Comparison of ENCODE assay signal across 8 cellular contexts in the genomic region with DNA sequence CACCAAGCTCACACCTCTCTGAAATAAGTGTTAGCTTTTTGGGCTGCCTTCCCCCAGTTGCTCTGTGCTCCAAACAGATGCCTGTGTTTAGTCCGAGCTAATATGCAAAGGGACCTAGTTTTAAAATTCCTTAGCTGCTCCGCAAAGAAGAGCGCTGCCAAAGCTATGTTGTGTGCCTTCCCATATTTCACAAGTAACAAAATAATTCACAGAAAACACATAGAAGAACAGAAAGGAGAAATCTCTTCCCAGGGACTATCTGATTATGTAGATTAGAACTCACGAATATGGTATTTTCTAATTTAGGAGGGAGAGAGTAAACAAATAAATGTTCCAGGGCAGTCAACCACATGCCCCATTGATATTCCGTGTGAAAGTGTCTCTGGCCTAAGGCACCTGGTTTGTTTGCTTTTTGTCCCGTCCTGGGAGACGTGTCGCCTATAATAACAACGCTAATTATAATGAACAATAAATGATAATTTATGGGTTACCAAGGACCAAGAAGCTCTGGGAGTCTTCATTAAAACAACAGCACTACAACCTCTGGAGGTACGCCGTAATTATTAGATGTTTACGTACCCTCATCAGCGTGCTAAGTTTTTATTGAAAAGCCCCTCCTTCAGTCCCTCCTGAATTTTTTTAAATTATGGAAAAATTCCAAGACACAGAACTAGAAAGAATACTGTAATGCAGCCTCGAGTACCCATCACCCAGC. TPM values are rescaled to one million over a fixed set of nuclear protein-coding genes. Genes with fewer than 3 reads are reported as not detected.
DNase-seq lines count a peak whose midpoint lies in the region; ATAC-seq and TF ChIP-seq lines count a peak whose summit lies in the region.

No MANE protein-coding gene starts in this region.

- H3K4me2 ChIP-seq in HCT116 (ENCODE audit: low read length), result peak overlapping the region; percentile 84
- peak overlapping the region; percentile 97 for H3K4me2 ChIP-seq in PC-9

- H4K20me1 ChIP-seq in HCT116 (ENCODE audit: insufficient read depth), result no peaks in the 10 kb centered on the region
- no peaks in the 10 kb centered on the region for H4K20me1 ChIP-seq in PC-9 (ENCODE audit: insufficient read depth)

- TF ChIP-seq POLR2A in HCT116 (IDR thresholded peaks at IDR 0.05; ENCODE audit: borderline replicate concordance, extremely low read depth, insufficient read depth, insufficient read length) (no peak), gastrocnemius medialis (IDR thresholded peaks at IDR 0.05) (no peak)

- H3K4me1 ChIP-seq in HCT116 (ENCODE audit: control insufficient read depth in 1 of 2, insufficient read depth in 2 of 2, low read length in 2 of 2) (peaks cover 11 to 16% of the 10 kb centered on the region in 2 experiments; a peak in 3 of 4 replicates), PC-9 (replicated peaks; ENCODE audit: insufficient read depth) (peaks cover 50% of the 10 kb centered on the region), gastrocnemius medialis (peaks cover 0 to 19% of the 10 kb centered on the region in 2 donors)

- no peak for TF ChIP-seq CTCF in HCT116 (IDR thresholded peaks at IDR 0.05 in 2 of 3, conservative IDR thresholded peaks at IDR 0.05 in 1 of 3; ENCODE audit: borderline replicate concordance in 1 of 3, insufficient read depth in 1 of 3, low read depth in 2 of 3, low read length in 2 of 3)
- no peak for TF ChIP-seq CTCF in PC-9 (conservative IDR thresholded peaks at IDR 0.05)
- TF ChIP-seq CTCF in fibroblast of pulmonary artery (IDR thresholded peaks at IDR 0.05; ENCODE audit: low read length, missing control alignments), result no peak
- TF ChIP-seq CTCF in gastrocnemius medialis (IDR thresholded peaks at IDR 0.05 in 4 of 5, conservative IDR thresholded peaks at IDR 0.05 in 1 of 5), result no peak

- TF ChIP-seq RAD21 in HCT116 (IDR thresholded peaks at IDR 0.05; ENCODE audit: low read depth), result no peak

- H3K9ac ChIP-seq in HCT116 (ENCODE audit: low read length), result peak overlapping the region; percentile 56

- H3K9me3 ChIP-seq in HCT116 (ENCODE audit: control insufficient read depth in 1 of 2, insufficient read depth in 1 of 2, low read depth in 1 of 2, low read length in 2 of 2) (no peaks in the 10 kb centered on the region), PC-9 (ENCODE audit: insufficient read depth, low read depth) (no peaks in the 10 kb centered on the region), gastrocnemius medialis (no peaks in the 10 kb centered on the region)

- intact Hi-C loops in HCT116 (cut with micrococcal nuclease) (loop anchor here (1.0 kb wide), 1 partner anchor 79 kb away; no protein-coding TSS in a partner anchor), PC-9 (cut with micrococcal nuclease; ENCODE audit: unreplicated experiment) (loop anchor here (1.0 to 5.0 kb wide), 2 partner anchors 80 to 203 kb away; partner anchors contain the start of gene CCNI), gastrocnemius medialis (cut with DNase I; ENCODE audit: low total_unique reads) (loop anchor here (2.0 to 5.0 kb wide), 4 partner anchors 58 to 1643 kb away; partner anchors contain the start of genes BMP2K and SEPTIN11)

- H3K27ac ChIP-seq in HCT116 (ENCODE audit: low read depth, low read length) (no peak overlapping the region), PC-9 (peak overlapping the region; percentile 66), gastrocnemius medialis (peak overlapping the region in 2 of 4 donors; percentile 72 to 84)

- POLR2A ChIA-PET in HCT116 (lab: Charles Lee), result interaction anchor here (0.6 to 1.6 kb wide), 2 partner anchors 10 to 179 kb away, joined by 3 read pairs; no protein-coding TSS in a partner anchor
- POLR2A ChIA-PET in PC-9 (lab: Charles Lee; ENCODE audit: unreplicated experiment), result no interaction called here

- H3K9me2 ChIP-seq in HCT116 (ENCODE audit: insufficient read depth) (no peaks in the 10 kb centered on the region), PC-9 (ENCODE audit: insufficient read depth) (no peaks in the 10 kb centered on the region)

- CTCF ChIA-PET in HCT116 (lab: Charles Lee), result interaction anchor here (0.7 to 1.1 kb wide), 2 partner anchors 48 to 104 kb away, joined by 3 to 4 read pairs; no protein-coding TSS in a partner anchor
- CTCF ChIA-PET in PC-9 (lab: Charles Lee), result interaction anchor here (1.1 kb wide), 1 partner anchor 55 kb away, joined by 7 read pairs; no protein-coding TSS in a partner anchor

- DNase-seq in HCT116 (ENCODE audit: low read depth, low spot score), result no peak
- no peak for DNase-seq in PC-9
- DNase-seq in fibroblast of pulmonary artery (ENCODE audit: low read depth), result no peak
- DNase-seq in gastrocnemius medialis, result no peak
- no peak for DNase-seq in NCI-H524 (lab: John Stamatoyannopoulos, UW)
- no peak for DNase-seq in SHP77 treated with DMSO at 0.1 percent for 48 hours (lab: John Stamatoyannopoulos, UW)
- no peak for DNase-seq in NCI-H128 (lab: John Stamatoyannopoulos, UW; ENCODE audit: unreplicated experiment)
- DNase-seq in SW 1271 (lab: John Stamatoyannopoulos, UW), result no peak

- H3F3A ChIP-seq in PC-9 (ENCODE audit: insufficient read depth, low read depth), result peaks cover 21% of the 10 kb centered on the region; the same call in 1 of the 2 replicates

- no peaks in the 10 kb centered on the region for H3K79me2 ChIP-seq in HCT116 (ENCODE audit: insufficient read depth, low read length)
- peaks cover 27% of the 10 kb centered on the region for H3K79me2 ChIP-seq in PC-9 (ENCODE audit: low read depth)

- in situ Hi-C loops in gastrocnemius medialis (cut with MboI; ENCODE audit: low sequenced_read_pairs in 4 of 4), result loop anchor here in 1 of 4 donors (10.0 kb wide), 1 partner anchor 61 kb away; no protein-coding TSS in a partner anchor

- peak overlapping the region; percentile 70 for H2AFZ ChIP-seq in HCT116 (ENCODE audit: low read depth, low read length, poor library complexity, severe bottlenecking)
- peak overlapping the region; percentile 48; the same call in 1 of the 2 replicates for H2AFZ ChIP-seq in PC-9

- no peak for ATAC-seq in HCT116
- no peak for ATAC-seq in gastrocnemius medialis

- peak overlapping the region; percentile 44 to 77 for H3K4me3 ChIP-seq in HCT116 (replicated peaks in 1 of 2; ENCODE audit: low read depth in 1 of 2, low read length in 2 of 2)
- H3K4me3 ChIP-seq in PC-9, result peak overlapping the region; percentile 56; the same call in 1 of the 2 replicates
- peak overlapping the region; percentile 96 for H3K4me3 ChIP-seq in fibroblast of pulmonary artery (replicated peaks; ENCODE audit: low read depth, low read length)
- H3K4me3 ChIP-seq in gastrocnemius medialis, result peak overlapping the region; percentile 71 to 92 (median 76)

- H3K36me3 ChIP-seq in HCT116 (ENCODE audit: control insufficient read depth in 1 of 2, insufficient read depth in 2 of 2, low read length in 2 of 2) (peaks cover 0 to 9% of the 10 kb centered on the region in 2 experiments; a peak in 2 of 4 replicates), PC-9 (ENCODE audit: low read depth) (peaks cover 2% of the 10 kb centered on the region; the same call in 1 of the 2 replicates), gastrocnemius medialis (no peaks in the 10 kb centered on the region)

- H3K27me3 ChIP-seq in HCT116 (ENCODE audit: insufficient read depth, low read length), result no peaks in the 10 kb centered on the region
- H3K27me3 ChIP-seq in PC-9 (ENCODE audit: insufficient read depth, low read depth), result no peaks in the 10 kb centered on the region
- H3K27me3 ChIP-seq in gastrocnemius medialis, result no peaks in the 10 kb centered on the region

- BruUV-seq in HCT116 (replicated peaks; lab: Mats Ljungman, UMichigan) (TSS peak; percentile 92), PC-9 (replicated peaks; lab: Mats Ljungman, UMichigan) (no TSS peak)

- RAD21 ChIA-PET in HCT116 (lab: Charles Lee; ENCODE audit: low non-redundant PET in 1 of 2, low total read pairs in 2 of 2, uncharacterized antibody in 2 of 2, unreplicated experiment in 2 of 2), result no interaction called here

TF ChIP-seq in HCT116, 20 proteins besides CTCF, POLR2A, EP300 and RAD21 (continues in another document):
- no peak for TF ChIP-seq EZH2 (IDR thresholded peaks at IDR 0.05)
- no peak for TF ChIP-seq ZNF274 (IDR thresholded peaks at IDR 0.05; ENCODE audit: low read depth, low read length)
- TF ChIP-seq SIN3A (IDR thresholded peaks at IDR 0.05; ENCODE audit: low read depth), result no peak
- no peak for TF ChIP-seq JUND (IDR thresholded peaks at IDR 0.05)
- TF ChIP-seq, protein P1, sequence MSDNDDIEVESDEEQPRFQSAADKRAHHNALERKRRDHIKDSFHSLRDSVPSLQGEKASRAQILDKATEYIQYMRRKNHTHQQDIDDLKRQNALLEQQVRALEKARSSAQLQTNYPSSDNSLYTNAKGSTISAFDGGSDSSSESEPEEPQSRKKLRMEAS (IDR thresholded peaks at IDR 0.05), result no peak
- no peak for TF ChIP-seq REST (IDR thresholded peaks at IDR 0.05; ENCODE audit: low read depth)
- no peak for TF ChIP-seq TCF7L2 (IDR thresholded peaks at IDR 0.05; ENCODE audit: borderline replicate concordance, extremely low read depth, insufficient read depth, insufficient read length)
- TF ChIP-seq EZH2phosphoT487 (IDR thresholded peaks at IDR 0.05; ENCODE audit: borderline replicate concordance), result no peak
- TF ChIP-seq EGR1 (IDR thresholded peaks at IDR 0.05; ENCODE audit: low read depth), result no peak

RNA-seq across cellular contexts. Expression of gene CCNG2, which starts 1.2 kb away (rescaled TPM):
- total RNA-seq in HCT116 (2021; ENCODE audit: unreplicated experiment), result 34.1 TPM
- polyA plus RNA-seq in HCT116 (2012), result 17.1 and 22.9 TPM in 2 replicates
- total RNA-seq in PC-9 (2021), result 44.2 and 58.1 TPM in 2 replicates
- 10 to 100 TPM in 2 of 4 donors, 1 to 10 TPM in 2; 7.7 to 12.6 (median 9.7) TPM for total RNA-seq in gastrocnemius medialis
